In genomic region chr3:41117398-41117870, GRCh38 we compare ENCODE assay signal across 9 cellular contexts.
DNase-seq lines count a peak whose midpoint lies in the region; ATAC-seq and TF ChIP-seq lines count a peak whose summit lies in the region.
"Had no signal": no experiment of that assay in that cellular context is flagged by ENCODE, and none has a peak within 500 bp of the region (broad histone marks: within the 10 kb centered on the region; RNA-seq: fewer than 3 reads in every experiment).

No MANE protein-coding gene starts in this region.

- TF ChIP-seq CTCF in esophagus muscularis mucosa (IDR thresholded peaks at IDR 0.05), result no peak

- no peak for TF ChIP-seq POLR2A in esophagus muscularis mucosa (IDR thresholded peaks at IDR 0.05; ENCODE audit: low read depth)

- H3K4me1 ChIP-seq in esophagus muscularis mucosa, result peaks cover 18 to 25% (median 25%) of the 10 kb centered on the region in 4 donors

- peak; percentile 47 for TF ChIP-seq EP300 in esophagus muscularis mucosa (IDR thresholded peaks at IDR 0.05)

- WGBS in esophagus muscularis mucosa, result 60% methylated on average over 15 of the region's 15 CpGs

- peak; percentile 36 for DNase-seq in NCI-H2227 (lab: John Stamatoyannopoulos, UW; ENCODE audit: unreplicated experiment)
- no peak for DNase-seq in NCI-H2227 treated with DMSO at 0.1 percent for 48 hours (lab: John Stamatoyannopoulos, UW)
- DNase-seq in NOMO-1 treated with dmso at 0.1 percent for 144 hours (lab: John Stamatoyannopoulos, UW; ENCODE audit: unreplicated experiment), result peak; percentile 97
- peak; percentile 73 for DNase-seq in activated T-cell treated with anti-CD3 and anti-CD28 coated beads for 24 hours (ENCODE audit: low read depth)
- DNase-seq in esophagus muscularis mucosa (ENCODE audit: extremely low spot score), result peak; percentile 95
- peak in 54 of 56 donors; percentile 6 to 90 (median 52) for DNase-seq in nucleus accumbens (lab: John Stamatoyannopoulos, UW)
- DNase-seq in substantia nigra (lab: John Stamatoyannopoulos, UW), result peak; percentile 5 to 85 (median 60)

- H3K9me3 ChIP-seq in esophagus muscularis mucosa, result no peaks in the 10 kb centered on the region
- H3K9me3 ChIP-seq: vagina had no signal

- H3K36me3 ChIP-seq in esophagus muscularis mucosa, result no peaks in the 10 kb centered on the region
- H3K36me3 ChIP-seq: vagina had no signal

- H3K4me3 ChIP-seq in esophagus muscularis mucosa, result no peak overlapping the region
- H3K4me3 ChIP-seq: vagina had no signal

- H3K27me3 ChIP-seq in esophagus muscularis mucosa, result no peaks in the 10 kb centered on the region
- H3K27me3 ChIP-seq: vagina had no signal

- intact Hi-C loops in esophagus muscularis mucosa (cut with DNase I), result no loop called here

- H3K27ac ChIP-seq in esophagus muscularis mucosa (replicated peaks in 1 of 4) (peak overlapping the region; percentile 28 to 35 (median 33)), substantia nigra (ENCODE audit: low read depth, low read length, poor library complexity, severe bottlenecking) (peak overlapping the region; percentile 12)
- H3K27ac ChIP-seq: vagina had no signal

- peak; percentile 85 for ATAC-seq in HG03095 (IDR thresholded peaks at IDR 0.05; ENCODE audit: unreplicated experiment)
